ENCODE assay signal across 2 cellular contexts in genomic region chr7:158850390-158851174, GRCh38.
TF ChIP-seq lines count a peak whose summit lies in the region.

No MANE protein-coding gene starts in this region.

TF ChIP-seq in HEK293, 187 proteins besides CTCF, POLR2A, EP300 and RAD21 (continued from another document):
- TF ChIP-seq PRDM4 (tag by site-specific recombination; IDR thresholded peaks at IDR 0.05) = peak; percentile 67
- no peak for TF ChIP-seq ZNF48 (tag by site-specific recombination; IDR thresholded peaks at IDR 0.05)

TF ChIP-seq in WTC11, 78 proteins besides CTCF, POLR2A, EP300 and RAD21 (continued from another document):
- TF ChIP-seq AR (CRISPR knock-in tag; IDR thresholded peaks at IDR 0.05) = no peak
- TF ChIP-seq MLX (CRISPR knock-in tag; IDR thresholded peaks at IDR 0.05) = no peak
- no peak for TF ChIP-seq IRF2 (CRISPR knock-in tag; IDR thresholded peaks at IDR 0.05; ENCODE audit: borderline replicate concordance, low read depth)
- no peak for TF ChIP-seq JAZF1 (CRISPR knock-in tag; IDR thresholded peaks at IDR 0.05)
- no peak for TF ChIP-seq HMGXB4 (CRISPR knock-in tag; IDR thresholded peaks at IDR 0.05)
- no peak for TF ChIP-seq ZBTB21 (CRISPR knock-in tag; IDR thresholded peaks at IDR 0.05; ENCODE audit: borderline replicate concordance)
- no peak for TF ChIP-seq FOXK1 (CRISPR knock-in tag; IDR thresholded peaks at IDR 0.05)
- no peak for TF ChIP-seq SP1 (CRISPR knock-in tag; conservative IDR thresholded peaks at IDR 0.05)
- TF ChIP-seq NFATC4 (CRISPR knock-in tag; IDR thresholded peaks at IDR 0.05) = no peak
- TF ChIP-seq JUN (CRISPR knock-in tag; IDR thresholded peaks at IDR 0.05) = no peak
- no peak for TF ChIP-seq GABPB1 (CRISPR knock-in tag; IDR thresholded peaks at IDR 0.05)
- TF ChIP-seq RORB (CRISPR knock-in tag; IDR thresholded peaks at IDR 0.05) = no peak
